In the genomic region with DNA sequence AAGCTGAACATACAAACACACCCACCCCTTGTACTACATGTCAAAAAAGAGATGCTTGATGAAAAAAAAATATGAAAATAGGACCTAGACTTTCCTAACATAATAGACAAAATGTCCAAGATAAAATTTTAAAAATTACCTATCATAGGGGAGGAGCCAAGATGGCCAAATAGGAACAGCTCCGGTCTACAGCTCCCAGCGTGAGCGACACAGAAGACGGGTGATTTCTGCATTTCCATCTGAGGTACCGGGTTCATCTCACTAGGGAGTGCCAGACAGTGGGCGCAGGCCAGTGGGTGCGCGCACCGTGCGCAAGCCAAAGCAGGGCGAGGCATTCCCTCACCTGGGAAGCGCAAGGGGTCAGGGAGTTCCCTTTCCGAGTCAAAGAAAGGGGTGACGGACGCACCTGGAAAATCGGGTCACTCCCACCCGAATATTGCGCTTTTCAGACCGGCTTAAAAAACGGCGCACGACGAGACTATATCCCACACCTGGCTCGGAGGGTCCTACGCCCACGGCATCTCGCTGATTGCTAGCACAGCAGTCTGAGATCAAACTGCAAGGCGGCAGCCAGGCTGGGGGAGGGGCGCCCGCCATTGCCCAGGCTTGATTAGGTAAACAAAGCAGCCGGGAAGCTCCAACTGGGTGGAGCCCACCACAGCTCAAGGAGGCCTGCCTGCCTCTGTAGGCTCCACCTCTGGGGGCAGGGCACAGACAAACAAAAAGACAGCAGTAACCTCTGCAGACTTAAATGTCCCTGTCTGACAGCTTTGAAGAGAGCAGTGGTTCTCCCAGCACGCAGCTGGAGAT, we compare ENCODE assay signal across 1 cellular context.
TF ChIP-seq lines count a peak whose summit lies in the region.

No MANE protein-coding gene starts in this region.

TF ChIP-seq in HEK293, 187 proteins besides CTCF, POLR2A, EP300 and RAD21:
- peak; percentile 32; the same call in 1 of the 2 replicates for TF ChIP-seq ZNF341 (tag by site-specific recombination; IDR thresholded peaks at IDR 0.05; ENCODE audit: low read depth)
- TF ChIP-seq ZBTB48 (tag by site-specific recombination; IDR thresholded peaks at IDR 0.05): peak; percentile 65
- peak; percentile 53 for TF ChIP-seq ZFHX2 (tag by site-specific recombination; conservative IDR thresholded peaks at IDR 0.05)
- TF ChIP-seq ZNF335 (tag by site-specific recombination; conservative IDR thresholded peaks at IDR 0.05): peak; percentile 65
- TF ChIP-seq, protein P1, sequence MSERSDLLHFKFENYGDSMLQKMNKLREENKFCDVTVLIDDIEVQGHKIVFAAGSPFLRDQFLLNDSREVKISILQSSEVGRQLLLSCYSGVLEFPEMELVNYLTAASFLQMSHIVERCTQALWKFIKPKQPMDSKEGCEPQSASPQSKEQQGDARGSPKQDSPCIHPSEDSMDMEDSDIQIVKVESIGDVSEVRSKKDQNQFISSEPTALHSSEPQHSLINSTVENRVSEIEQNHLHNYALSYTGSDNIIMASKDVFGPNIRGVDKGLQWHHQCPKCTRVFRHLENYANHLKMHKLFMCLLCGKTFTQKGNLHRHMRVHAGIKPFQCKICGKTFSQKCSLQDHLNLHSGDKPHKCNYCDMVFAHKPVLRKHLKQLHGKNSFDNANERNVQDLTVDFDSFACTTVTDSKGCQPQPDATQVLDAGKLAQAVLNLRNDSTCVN (tag by site-specific recombination; optimal IDR thresholded peaks at IDR 0.05): peak; percentile 35
- TF ChIP-seq EGR2 (tag by site-specific recombination; IDR thresholded peaks at IDR 0.05; ENCODE audit: low read depth): 0 out of 2 replicates have a peak, but pooled peaks have one; percentile 28
